In the genomic region with DNA sequence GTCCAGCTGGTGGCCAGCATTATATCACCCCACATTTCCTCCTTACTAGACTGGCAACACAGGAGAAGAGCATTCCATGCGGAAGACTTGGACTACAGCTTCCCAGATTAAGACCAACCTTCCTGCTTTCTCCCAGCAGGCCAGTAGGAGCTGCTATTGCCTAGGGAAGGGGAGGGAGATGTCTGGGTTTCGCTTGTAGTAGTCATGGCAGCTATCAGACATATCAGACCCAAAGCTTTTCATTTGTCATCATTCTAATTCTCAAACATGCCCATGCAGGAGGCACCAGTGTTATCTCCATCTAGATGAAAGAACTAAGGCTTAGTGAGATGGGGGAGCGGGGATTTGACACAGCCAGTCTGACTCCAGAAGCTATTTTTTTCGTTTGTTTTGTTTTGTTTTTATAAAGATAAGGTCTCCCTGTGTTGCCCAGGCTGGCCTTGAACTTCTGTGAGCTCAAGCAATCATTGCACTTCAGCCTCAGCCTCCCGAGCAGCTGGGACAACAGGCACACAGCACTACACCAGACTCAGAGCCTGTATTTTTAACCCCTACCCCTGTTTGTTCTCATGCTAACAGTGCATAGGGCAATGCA, we compare ENCODE assay signal across 7 cellular contexts. TPM values are rescaled to one million over a fixed set of nuclear protein-coding genes. Genes with fewer than 3 reads are reported as not detected.
DNase-seq lines count a peak whose midpoint lies in the region; ATAC-seq and TF ChIP-seq lines count a peak whose summit lies in the region.

No MANE protein-coding gene starts in this region.

- H3K36me3 Mint-ChIP-seq in T-helper 17 cell (ENCODE audit: low read depth) (peaks cover 10% of the 10 kb centered on the region), naive B cell (no peaks in the 10 kb centered on the region)

- no peak overlapping the region for H3K4me3 ChIP-seq in LNCaP clone FGC (ENCODE audit: low read depth, low read length)
- no peak overlapping the region for H3K4me3 ChIP-seq in effector memory CD4-positive, alpha-beta T cell (ENCODE audit: insufficient read depth, low read depth, low read length, poor library complexity, severe bottlenecking)

- no peaks in the 10 kb centered on the region for H3K4me1 ChIP-seq in effector memory CD4-positive, alpha-beta T cell (ENCODE audit: control insufficient read depth, insufficient read depth, low read length, poor library complexity, severe bottlenecking)

- H3K9me3 Mint-ChIP-seq in naive B cell = no peaks in the 10 kb centered on the region

- peak; percentile 93 for TF ChIP-seq CTCF in LNCaP clone FGC (IDR thresholded peaks at IDR 0.05; ENCODE audit: control insufficient read depth, extremely low read depth, insufficient read depth)

- DNase-seq in GM03348 (ENCODE audit: low spot score) = peak; percentile 93
- peak; percentile 63 for DNase-seq in LNCaP clone FGC (ENCODE audit: low read depth)
- no peak for DNase-seq in T-helper 17 cell
- DNase-seq in naive B cell = peak; percentile 37
- DNase-seq in effector memory CD4-positive, alpha-beta T cell = no peak

- no peak overlapping the region for H3K27ac Mint-ChIP-seq in T-helper 17 cell
- no peak overlapping the region for H3K27ac Mint-ChIP-seq in naive B cell

- H3K27me3 ChIP-seq in effector memory CD4-positive, alpha-beta T cell (replicated peaks; ENCODE audit: control insufficient read depth, insufficient read depth, low read length, poor library complexity, severe bottlenecking) = no peaks in the 10 kb centered on the region

- H3K4me1 Mint-ChIP-seq in T-helper 17 cell (peaks cover 7% of the 10 kb centered on the region), naive B cell (peaks cover 0 to 6% (median 6%) of the 10 kb centered on the region in 3 donors)

- ATAC-seq in T-helper 17 cell = peak; percentile 30
- peak; percentile 52 for ATAC-seq in esophagus mucosa
- ATAC-seq in naive B cell (ENCODE audit: low read depth in 2 of 2) = peak in 1 of 2 donors; percentile 43
- ATAC-seq in GM18861 (IDR thresholded peaks at IDR 0.05; ENCODE audit: unreplicated experiment) = no peak

- H3K27ac ChIP-seq in effector memory CD4-positive, alpha-beta T cell (ENCODE audit: insufficient read depth, low read length, poor library complexity, severe bottlenecking) = no peak overlapping the region

- no peaks in the 10 kb centered on the region for H3K36me3 ChIP-seq in effector memory CD4-positive, alpha-beta T cell (ENCODE audit: control insufficient read depth, insufficient read depth, low read length)

- H3K4me3 Mint-ChIP-seq in T-helper 17 cell (no peak overlapping the region), naive B cell (no peak overlapping the region)

- H3K27me3 Mint-ChIP-seq in T-helper 17 cell = peaks cover 80% of the 10 kb centered on the region
- peaks cover 21 to 42% (median 40%) of the 10 kb centered on the region in 3 donors for H3K27me3 Mint-ChIP-seq in naive B cell

- no peaks in the 10 kb centered on the region for H3K9me3 ChIP-seq in T-helper 17 cell (ENCODE audit: control insufficient read depth, low read length, poor library complexity, severe bottlenecking)
- H3K9me3 ChIP-seq in effector memory CD4-positive, alpha-beta T cell (ENCODE audit: control insufficient read depth, low read length) = no peaks in the 10 kb centered on the region

RNA-seq across cellular contexts. Expression of gene PLA2G2A, which starts 4.5 kb away (rescaled TPM):
- total RNA-seq in T-helper 17 cell (not detected), esophagus mucosa (10.9 TPM)
- not detected for polyA plus RNA-seq in naive B cell (ENCODE audit: low read depth in 6 of 6)

RNA-seq across cellular contexts. Expression of gene PLA2G2E, which starts 51.5 kb away (rescaled TPM):
- not detected for total RNA-seq in T-helper 17 cell
- total RNA-seq in esophagus mucosa = not detected
- polyA plus RNA-seq in naive B cell (ENCODE audit: low read depth in 6 of 6) = not detected

Comparison
In these comparisons a context has a peak if more than half of its experiments do, and no peak if none do; other contexts are left out.
1. DNase-seq: peak in GM03348 (single experiment), LNCaP clone FGC (single experiment) and naive B cell (single experiment); none in T-helper 17 cell (0 of 3) and effector memory CD4-positive, alpha-beta T cell (0 of 3).
2. RNA of gene PLA2G2A, which starts 4.5 kb away (total RNA-seq): 10.9 TPM in esophagus mucosa (single experiment); not detected in T-helper 17 cell; every median in the first group is over 10 times any median in the second.